19 cellular contexts compared by ENCODE assay signal in genomic region chr4:38490753-38491446, GRCh38.
A peak's percentile ranks its signal among the peaks of the same experiment; 100 is the strongest.
DNase-seq lines count a peak whose midpoint lies in the region; ATAC-seq, FAIRE-seq and TF ChIP-seq lines count a peak whose summit lies in the region.
"Had no signal": no experiment of that assay in that cellular context is flagged by ENCODE, and none has a peak within 500 bp of the region (broad histone marks: within the 10 kb centered on the region; RNA-seq: fewer than 3 reads in every experiment).

No MANE protein-coding gene starts in this region.

- TF ChIP-seq CTCF in choroid plexus epithelial cell (conservative IDR thresholded peaks at IDR 0.05; ENCODE audit: low read depth, low read length), result no peak

- H3K4me1 ChIP-seq in CD4-positive, alpha-beta memory T cell (ENCODE audit: insufficient read depth, low read length), result peaks cover 44% of the 10 kb centered on the region

- H3K27ac ChIP-seq in CD4-positive, alpha-beta memory T cell (ENCODE audit: low read depth, low read length), result no peak overlapping the region

- peaks cover 30 to 45% (median 34%) of the 10 kb centered on the region in 4 donors for H3K4me1 Mint-ChIP-seq in CD4-positive, alpha-beta memory T cell
- H3K4me1 Mint-ChIP-seq in naive thymus-derived CD8-positive, alpha-beta T cell, result peaks cover 30 to 42% (median 41%) of the 10 kb centered on the region in 4 donors

- CTCF ChIA-PET in CD4-positive, alpha-beta memory T cell (lab: Charles Lee; ENCODE audit: partially characterized antibody), result interaction anchor here (1.1 to 1.4 kb wide), 2 partner anchors 18 to 176 kb away, joined by 3 read pairs; no protein-coding TSS in a partner anchor

- no peaks in the 10 kb centered on the region for H3K9me3 ChIP-seq in CD4-positive, alpha-beta memory T cell (ENCODE audit: control insufficient read depth in 1 of 2, low read length in 2 of 2)
- H3K9me3 ChIP-seq: neutrophil had no signal

- no peak for ATAC-seq in naive thymus-derived CD8-positive, alpha-beta T cell
- ATAC-seq in HG02588 (IDR thresholded peaks at IDR 0.05; ENCODE audit: unreplicated experiment) (no peak), GM18519 (IDR thresholded peaks at IDR 0.05; ENCODE audit: low FRiP score, unreplicated experiment) (no peak)

- intact Hi-C loops in CD4-positive, alpha-beta memory T cell (cut with micrococcal nuclease), result loop anchor here (2.0 kb wide), 1 partner anchor 18 kb away; no protein-coding TSS in a partner anchor

- H3K36me3 Mint-ChIP-seq in CD4-positive, alpha-beta memory T cell, result no peaks in the 10 kb centered on the region
- no peaks in the 10 kb centered on the region for H3K36me3 Mint-ChIP-seq in naive thymus-derived CD8-positive, alpha-beta T cell
- H3K36me3 Mint-ChIP-seq: immature natural killer cell, memory B cell had no signal

- POLR2A ChIA-PET in CD4-positive, alpha-beta memory T cell (lab: Charles Lee; ENCODE audit: partially characterized antibody), result interaction anchor here (0.8 to 4.0 kb wide), 10 partner anchors 12 to 176 kb away, joined by 3 to 48 read pairs (median 4); no protein-coding TSS in a partner anchor
- POLR2A ChIA-PET in naive thymus-derived CD8-positive, alpha-beta T cell (lab: Charles Lee), result interaction anchor here (0.9 to 2.4 kb wide), 3 partner anchors 8 to 19 kb away, joined by 3 to 20 read pairs (median 3); no protein-coding TSS in a partner anchor

- peak overlapping the region in 3 of 8 donors; percentile 76 to 86 (median 79) for H3K4me3 Mint-ChIP-seq in CD4-positive, alpha-beta memory T cell
- peak overlapping the region in 9 of 10 donors; percentile 63 to 85 (median 82) for H3K4me3 Mint-ChIP-seq in naive thymus-derived CD8-positive, alpha-beta T cell
- H3K4me3 Mint-ChIP-seq: immature natural killer cell; memory B cell; T-helper 2 cell treated with Interferon-gamma antibody and Interleukin-4, amounts not matched to agents 5 μg/mL and 100 μg/mL, for 36 hours had no signal

- peaks cover 0 to 1% (median 0%) of the 10 kb centered on the region in 8 donors for H3K9me3 Mint-ChIP-seq in CD4-positive, alpha-beta memory T cell
- no peaks in the 10 kb centered on the region for H3K9me3 Mint-ChIP-seq in naive thymus-derived CD8-positive, alpha-beta T cell
- H3K9me3 Mint-ChIP-seq: H9; immature natural killer cell; memory B cell; T-helper 2 cell treated with Interferon-gamma antibody and Interleukin-4, amounts not matched to agents 5 μg/mL and 100 μg/mL, for 36 hours had no signal

- TF ChIP-seq POLR2A in GM12891 (IDR thresholded peaks at IDR 0.05; ENCODE audit: low read depth, low read length), result no peak

- H3K27me3 ChIP-seq in CD4-positive, alpha-beta memory T cell (ENCODE audit: insufficient read depth, low read length), result no peaks in the 10 kb centered on the region
- H3K27me3 ChIP-seq: neutrophil had no signal

- H3K4me3 ChIP-seq in CD4-positive, alpha-beta memory T cell (ENCODE audit: low read length in 2 of 2), result no peak overlapping the region
- no peak overlapping the region for H3K4me3 ChIP-seq in choroid plexus epithelial cell (ENCODE audit: low read depth, low read length)

- peak; percentile 62 for FAIRE-seq in GM12891 (lab: Jason Lieb, UNC)
- FAIRE-seq: colon, endothelial cell of umbilical vein had no signal

- H3K27ac Mint-ChIP-seq in CD4-positive, alpha-beta memory T cell, result peak overlapping the region; percentile 73 to 94 (median 93)
- H3K27ac Mint-ChIP-seq in naive thymus-derived CD8-positive, alpha-beta T cell, result peak overlapping the region in 9 of 10 donors; percentile 90 to 99 (median 95)
- H3K27ac Mint-ChIP-seq: memory B cell had no signal

- no peaks in the 10 kb centered on the region for H3K27me3 Mint-ChIP-seq in CD4-positive, alpha-beta memory T cell
- H3K27me3 Mint-ChIP-seq in naive thymus-derived CD8-positive, alpha-beta T cell, result peaks cover 0 to 2% (median 0%) of the 10 kb centered on the region in 5 donors

- no peaks in the 10 kb centered on the region for H3K36me3 ChIP-seq in CD4-positive, alpha-beta memory T cell (ENCODE audit: insufficient read depth, low read length)
- H3K36me3 ChIP-seq: neutrophil had no signal

- DNase-seq in CD4-positive, alpha-beta memory T cell, result no peak
- DNase-seq in GM12891 (ENCODE audit: insufficient read length, low spot score) (no peak), choroid plexus epithelial cell (ENCODE audit: low read depth) (peak; percentile 2), NCI-H524 treated with DMSO at 0.1 percent for 48 hours (lab: John Stamatoyannopoulos, UW) (no peak)
- DNase-seq in naive thymus-derived CD8-positive, alpha-beta T cell, result no peak
- DNase-seq: activated CD4-positive, alpha-beta T cell treated with anti-CD3 and anti-CD28 coated beads for 48 hours; DMS153; immature natural killer cell; NCI-H1417 treated with DMSO at 0.1 percent for 48 hours; SHP77; stimulated activated CD4-positive, alpha-beta T cell treated with anti-CD3 and anti-CD28 coated beads, Interleukin-4, amount 100 ng/mL, for 1 hour had no signal

TF ChIP-seq in GM12891, 5 proteins besides CTCF, POLR2A, EP300 and RAD21:
- TF ChIP-seq POU2F2 (IDR thresholded peaks at IDR 0.05; ENCODE audit: low read depth, low read length), result no peak
- no peak for TF ChIP-seq POLR2AphosphoS5 (IDR thresholded peaks at IDR 0.05; ENCODE audit: low read depth, low read length)
- no peak for TF ChIP-seq SPI1 (IDR thresholded peaks at IDR 0.05; ENCODE audit: low read depth, low read length)
- no peak for TF ChIP-seq TAF1 (IDR thresholded peaks at IDR 0.05; ENCODE audit: low read depth, low read length)
- no peak for TF ChIP-seq PAX5 (IDR thresholded peaks at IDR 0.05; ENCODE audit: insufficient read depth, low read length, severe bottlenecking)
